In genomic region chr11:1992111-1992510, GRCh38 we compare ENCODE assay signal across 1 cellular context.
TF ChIP-seq lines count a peak whose summit lies in the region.

No MANE protein-coding gene starts in this region.

TF ChIP-seq in H1, 55 proteins besides CTCF, POLR2A, EP300 and RAD21:
- TF ChIP-seq NANOG (IDR thresholded peaks at IDR 0.05; ENCODE audit: insufficient read depth, low read depth, low read length, poor library complexity, severe bottlenecking) (no peak), CHD1 (IDR thresholded peaks at IDR 0.05; ENCODE audit: low read depth, low read length) (no peak), SRF (IDR thresholded peaks at IDR 0.05; ENCODE audit: low read depth, low read length) (no peak), ASH2L (IDR thresholded peaks at IDR 0.05; ENCODE audit: low read length) (no peak), EZH2 (IDR thresholded peaks at IDR 0.05; ENCODE audit: low read depth, low read length, severe bottlenecking) (no peak), SAP30 (IDR thresholded peaks at IDR 0.05; ENCODE audit: insufficient read depth, insufficient replicate concordance, low read length) (no peak), GTF2F1 (IDR thresholded peaks at IDR 0.05; ENCODE audit: borderline replicate concordance, low read depth, low read length) (no peak), CBX8 (IDR thresholded peaks at IDR 0.05; ENCODE audit: borderline replicate concordance, low read depth, low read length) (no peak), SP1 (IDR thresholded peaks at IDR 0.05; ENCODE audit: low read depth, low read length) (no peak), KDM4A (IDR thresholded peaks at IDR 0.05; ENCODE audit: low read depth, low read length, severe bottlenecking) (no peak), YY1 (IDR thresholded peaks at IDR 0.05; ENCODE audit: low read depth, low read length) (no peak), SUZ12 (IDR thresholded peaks at IDR 0.05; ENCODE audit: low read length) (no peak), SP4 (IDR thresholded peaks at IDR 0.05; ENCODE audit: low read length) (no peak), MAX (IDR thresholded peaks at IDR 0.05) (no peak), ZNF274 (IDR thresholded peaks at IDR 0.05; ENCODE audit: borderline replicate concordance, extremely low read depth, low read length) (no peak), RXRA (IDR thresholded peaks at IDR 0.05; ENCODE audit: insufficient read depth, low read depth, low read length) (no peak), TBP (IDR thresholded peaks at IDR 0.05; ENCODE audit: low read depth, low read length) (no peak), TAF7 (optimal IDR thresholded peaks at IDR 0.05; ENCODE audit: borderline replicate concordance, low read depth, low read length) (no peak), CTBP2 (IDR thresholded peaks at IDR 0.05; ENCODE audit: borderline replicate concordance, insufficient read depth, insufficient read length, low read length) (no peak)
- TF ChIP-seq, protein P1, sequence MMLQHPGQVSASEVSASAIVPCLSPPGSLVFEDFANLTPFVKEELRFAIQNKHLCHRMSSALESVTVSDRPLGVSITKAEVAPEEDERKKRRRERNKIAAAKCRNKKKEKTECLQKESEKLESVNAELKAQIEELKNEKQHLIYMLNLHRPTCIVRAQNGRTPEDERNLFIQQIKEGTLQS (IDR thresholded peaks at IDR 0.05; ENCODE audit: insufficient read depth, low read depth, low read length), result no peak
